In genomic region chr5:15535938-15536337, GRCh38 we compare ENCODE assay signal across 8 cellular contexts.
"Had no signal": no experiment of that assay in that cellular context is flagged by ENCODE, and none has a peak within 500 bp of the region (broad histone marks: within the 10 kb centered on the region; RNA-seq: fewer than 3 reads in every experiment).

No MANE protein-coding gene starts in this region.

- H3K36me3 ChIP-seq: HAP-1 had no signal

- H3K9me3 ChIP-seq: HAP-1 had no signal

- DNase-seq: GM23248, GOT3, H7, H9, HCEC 1CT, HFFc6 had no signal

- H3K27ac ChIP-seq: GM23248 had no signal

- H3K4me3 ChIP-seq: GM23248, GM23338, HAP-1 had no signal

- H3K4me1 ChIP-seq: HAP-1 had no signal
